Comparison of ENCODE assay signal across 1 cellular context in genomic region chr22:46067159-46068111, GRCh38.
A peak's percentile ranks its signal among the peaks of the same experiment; 100 is the strongest.
TF ChIP-seq lines count a peak whose summit lies in the region.

No MANE protein-coding gene starts in this region.

TF ChIP-seq in HEK293, 187 proteins besides CTCF, POLR2A, EP300 and RAD21 (continued from another document):
- TF ChIP-seq PRDM10 (tag by site-specific recombination; IDR thresholded peaks at IDR 0.05) (0 out of 2 replicates have a peak, but pooled peaks have one; percentile 22), HIC1 (tag by site-specific recombination; IDR thresholded peaks at IDR 0.05) (no peak), ZNF302 (tag by site-specific recombination; IDR thresholded peaks at IDR 0.05; ENCODE audit: low read depth) (no peak), ZFP37 (tag by site-specific recombination; IDR thresholded peaks at IDR 0.05) (0 out of 2 replicates have a peak, but pooled peaks have one; percentile 26), SP2 (tag by site-specific recombination; IDR thresholded peaks at IDR 0.05) (no peak), ZNF335 (tag by site-specific recombination; conservative IDR thresholded peaks at IDR 0.05) (peak; percentile 45), HOXA7 (CRISPR knock-in tag; IDR thresholded peaks at IDR 0.05; ENCODE audit: borderline replicate concordance) (no peak)
- TF ChIP-seq, protein P1, sequence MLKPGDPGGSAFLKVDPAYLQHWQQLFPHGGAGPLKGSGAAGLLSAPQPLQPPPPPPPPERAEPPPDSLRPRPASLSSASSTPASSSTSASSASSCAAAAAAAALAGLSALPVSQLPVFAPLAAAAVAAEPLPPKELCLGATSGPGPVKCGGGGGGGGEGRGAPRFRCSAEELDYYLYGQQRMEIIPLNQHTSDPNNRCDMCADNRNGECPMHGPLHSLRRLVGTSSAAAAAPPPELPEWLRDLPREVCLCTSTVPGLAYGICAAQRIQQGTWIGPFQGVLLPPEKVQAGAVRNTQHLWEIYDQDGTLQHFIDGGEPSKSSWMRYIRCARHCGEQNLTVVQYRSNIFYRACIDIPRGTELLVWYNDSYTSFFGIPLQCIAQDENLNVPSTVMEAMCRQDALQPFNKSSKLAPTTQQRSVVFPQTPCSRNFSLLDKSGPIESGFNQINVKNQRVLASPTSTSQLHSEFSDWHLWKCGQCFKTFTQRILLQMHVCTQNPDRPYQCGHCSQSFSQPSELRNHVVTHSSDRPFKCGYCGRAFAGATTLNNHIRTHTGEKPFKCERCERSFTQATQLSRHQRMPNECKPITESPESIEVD (tag by site-specific recombination; IDR thresholded peaks at IDR 0.05), result peak; percentile 94
